In the genomic region with DNA sequence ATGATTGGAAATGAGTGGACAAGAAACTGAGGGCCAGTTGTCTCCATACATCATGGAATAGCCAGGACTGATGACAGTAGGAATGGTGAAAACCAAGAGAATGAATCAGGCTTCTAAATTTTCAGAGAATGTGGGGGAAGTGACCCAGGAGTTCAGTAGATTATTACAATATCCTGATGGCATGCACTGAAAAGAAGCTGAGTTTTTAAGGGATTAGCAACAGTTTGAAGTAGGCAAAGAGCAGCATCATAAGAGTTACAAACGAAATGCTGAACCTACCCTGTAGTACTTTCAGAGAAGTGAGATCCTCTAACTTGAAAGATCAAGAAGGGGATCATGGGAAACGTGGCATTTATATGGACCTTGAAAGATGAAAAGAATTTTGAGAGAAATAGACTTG, we compare ENCODE assay signal across 13 cellular contexts. TPM values are rescaled to one million over a fixed set of nuclear protein-coding genes. Genes with fewer than 3 reads are reported as not detected.
DNase-seq lines count a peak whose midpoint lies in the region; ATAC-seq and TF ChIP-seq lines count a peak whose summit lies in the region.
"Had no signal": no experiment of that assay in that cellular context is flagged by ENCODE, and none has a peak within 500 bp of the region (broad histone marks: within the 10 kb centered on the region; RNA-seq: fewer than 3 reads in every experiment).

No MANE protein-coding gene starts in this region.

- H3K4me2 ChIP-seq in fibroblast of lung (ENCODE audit: extremely low read depth, insufficient read depth, low read length) (peak overlapping the region; percentile 49), trophoblast cell (ENCODE audit: low read length) (no peak overlapping the region)

- POLR2A ChIA-PET in Caco-2 (lab: Charles Lee): interaction anchor here (0.8 to 1.0 kb wide), 3 partner anchors 74 to 111 kb away, joined by 3 to 8 read pairs (median 4); no protein-coding TSS in a partner anchor

- H3K27me3 Mint-ChIP-seq in Caco-2 (ENCODE audit: insufficient read depth, unreplicated experiment): no peaks in the 10 kb centered on the region

- no peak overlapping the region for H4K12ac ChIP-seq in trophoblast cell (ENCODE audit: low read depth, low read length)

- no peak overlapping the region for H3K14ac ChIP-seq in trophoblast cell (ENCODE audit: low read length)

- H3K9me3 Mint-ChIP-seq in Caco-2 (ENCODE audit: unreplicated experiment): no peaks in the 10 kb centered on the region
- H3K9me3 Mint-ChIP-seq: activated naive CD4-positive, alpha-beta T cell treated with anti-CD3 and anti-CD28 coated beads for 36 hours had no signal

- H2AK5ac ChIP-seq in trophoblast cell (ENCODE audit: low read length): no peak overlapping the region

- intact Hi-C loops in Caco-2 (cut with micrococcal nuclease; ENCODE audit: unreplicated experiment): loop anchor here (1.0 kb wide), 1 partner anchor 27 kb away; no protein-coding TSS in a partner anchor
- intact Hi-C loops in left colon (cut with DNase I, micrococcal nuclease): loop anchor here in 1 of 2 donors (5.0 kb wide), 1 partner anchor 133 kb away; no protein-coding TSS in a partner anchor

- H2AFZ ChIP-seq in fibroblast of lung (ENCODE audit: low read length): no peak overlapping the region
- no peak overlapping the region for H2AFZ ChIP-seq in trophoblast cell (ENCODE audit: insufficient read depth, low read length, poor library complexity)

- peaks cover 93% of the 10 kb centered on the region for H3K36me3 Mint-ChIP-seq in Caco-2 (ENCODE audit: insufficient read depth, unreplicated experiment)

- H2BK120ac ChIP-seq in trophoblast cell (ENCODE audit: insufficient read depth, low read length, poor library complexity): no peak overlapping the region

- no peak overlapping the region for H3K18ac ChIP-seq in trophoblast cell (ENCODE audit: low read length)

- H3K36me3 ChIP-seq in Caco-2 (ENCODE audit: control insufficient read depth, insufficient read depth, low read length): peaks cover 5% of the 10 kb centered on the region
- no peaks in the 10 kb centered on the region for H3K36me3 ChIP-seq in fibroblast of lung (ENCODE audit: control insufficient read depth, insufficient read depth, low read length)
- peaks cover 0 to 7% of the 10 kb centered on the region in 2 experiments for H3K36me3 ChIP-seq in trophoblast cell (ENCODE audit: control insufficient read depth in 1 of 2, insufficient read depth in 2 of 2, low read length in 2 of 2)
- H3K36me3 ChIP-seq: lower lobe of right lung, pancreas, transverse colon had no signal

- H3K4me3 ChIP-seq in Caco-2 (ENCODE audit: low read depth, low read length) (no peak overlapping the region), fibroblast of lung (replicated peaks in 1 of 4; ENCODE audit: control extremely low read depth in 1 of 4, insufficient read depth in 1 of 4, low read depth in 3 of 4, low read length in 4 of 4) (no peak overlapping the region), trophoblast cell (ENCODE audit: low read depth, low read length) (no peak overlapping the region)
- H3K4me3 ChIP-seq: lower lobe of right lung, pancreas, transverse colon had no signal

- H4K8ac ChIP-seq in trophoblast cell (ENCODE audit: low read depth, low read length): no peak overlapping the region

- H3K23ac ChIP-seq in trophoblast cell (ENCODE audit: low read length): no peak overlapping the region

- WGBS in trophoblast cell (ENCODE audit: extremely low coverage, insufficient coverage, insufficient read length): no CpG with 5 or more reads among the region's 2 CpGs

- no peak for ATAC-seq in left colon
- no peak for ATAC-seq in HG03025 (IDR thresholded peaks at IDR 0.05; ENCODE audit: low FRiP score, unreplicated experiment)

- H3K4me1 ChIP-seq in Caco-2 (peaks cover 56% of the 10 kb centered on the region), fibroblast of lung (ENCODE audit: control insufficient read depth, extremely low read depth, insufficient read depth, low read length) (peaks cover 5% of the 10 kb centered on the region), trophoblast cell (ENCODE audit: control insufficient read depth in 1 of 2, insufficient read depth in 2 of 2, low read length in 2 of 2) (peaks cover 11 to 12% of the 10 kb centered on the region in 2 experiments)
- H3K4me1 ChIP-seq: lower lobe of right lung, pancreas had no signal

- H3K79me1 ChIP-seq in trophoblast cell (ENCODE audit: low read length): peaks cover 20% of the 10 kb centered on the region

- no peak overlapping the region for H3K9ac ChIP-seq in fibroblast of lung (ENCODE audit: insufficient read depth, low read length)
- no peak overlapping the region for H3K9ac ChIP-seq in trophoblast cell (ENCODE audit: low read length)

- no peaks in the 10 kb centered on the region for H4K20me1 ChIP-seq in fibroblast of lung (ENCODE audit: control insufficient read depth, extremely low read depth, insufficient read depth, low read length)

- H3K27ac ChIP-seq in fibroblast of lung (ENCODE audit: insufficient read depth, low read length): peak overlapping the region; percentile 80
- peak overlapping the region; percentile 92 for H3K27ac ChIP-seq in trophoblast cell (ENCODE audit: low read depth, low read length)
- H3K27ac ChIP-seq: lower lobe of right lung, pancreas had no signal

- H3K4me3 Mint-ChIP-seq in Caco-2 (ENCODE audit: unreplicated experiment): no peak overlapping the region
- H3K4me3 Mint-ChIP-seq: activated naive CD4-positive, alpha-beta T cell treated with anti-CD3 and anti-CD28 coated beads for 36 hours had no signal

- no peak overlapping the region for H2BK12ac ChIP-seq in trophoblast cell (ENCODE audit: low read length)

- no peaks in the 10 kb centered on the region; the same call in 1 of the 2 replicates for H3K9me3 ChIP-seq in Caco-2
- no peaks in the 10 kb centered on the region for H3K9me3 ChIP-seq in fibroblast of lung (ENCODE audit: control insufficient read depth, insufficient read depth, low read depth, low read length)
- H3K9me3 ChIP-seq in trophoblast cell (ENCODE audit: insufficient read depth, low read depth, low read length): no peaks in the 10 kb centered on the region
- H3K9me3 ChIP-seq: lower lobe of right lung, pancreas, transverse colon had no signal

- H3K27me3 ChIP-seq in Caco-2 (replicated peaks; ENCODE audit: control insufficient read depth, insufficient read depth, low read length) (no peaks in the 10 kb centered on the region), fibroblast of lung (ENCODE audit: control insufficient read depth, insufficient read depth, low read length) (no peaks in the 10 kb centered on the region), trophoblast cell (ENCODE audit: insufficient read depth, low read length) (no peaks in the 10 kb centered on the region)
- H3K27me3 ChIP-seq: pancreas, transverse colon had no signal

- H3K4ac ChIP-seq in trophoblast cell (ENCODE audit: low read depth, low read length): no peak overlapping the region

- DNase-seq in Caco-2 (peak in 1 of 2 experiments; percentile 7), M059J (ENCODE audit: low read depth) (peak; percentile 30), fibroblast of lung (ENCODE audit: low read depth in 2 of 2) (peak in 1 of 2 donors; percentile 91), trophoblast cell (peak in 1 of 2 donors; percentile 53), left colon (no peak), NCI-H524 (lab: John Stamatoyannopoulos, UW) (no peak), erythroblast (lab: John Stamatoyannopoulos, UW) (no peak)

- H4K91ac ChIP-seq in trophoblast cell (ENCODE audit: low read depth, low read length): no peak overlapping the region

- TF ChIP-seq POLR2A in erythroblast (IDR thresholded peaks at IDR 0.05; ENCODE audit: low read length): no peak

- no TSS peak for BruUV-seq in Caco-2 (replicated peaks; lab: Mats Ljungman, UMichigan)

- no peak overlapping the region for H2BK5ac ChIP-seq in trophoblast cell (ENCODE audit: low read depth, low read length, poor library complexity)

- peak overlapping the region; percentile 92 for H3K27ac Mint-ChIP-seq in Caco-2 (ENCODE audit: unreplicated experiment)
- H3K27ac Mint-ChIP-seq: activated naive CD4-positive, alpha-beta T cell treated with anti-CD3 and anti-CD28 coated beads for 36 hours had no signal

- peaks cover 52% of the 10 kb centered on the region for H3K4me1 Mint-ChIP-seq in Caco-2 (ENCODE audit: low read depth, unreplicated experiment)

- TF ChIP-seq CTCF in Caco-2 (IDR thresholded peaks at IDR 0.05; ENCODE audit: insufficient read depth in 1 of 2, low read depth in 1 of 2, low read length in 1 of 2, severe bottlenecking in 1 of 2, unreplicated experiment in 1 of 2): no peak
- TF ChIP-seq CTCF in fibroblast of lung (conservative IDR thresholded peaks at IDR 0.05 in 1 of 2, IDR thresholded peaks at IDR 0.05 in 1 of 2; ENCODE audit: low read depth in 1 of 2, low read length in 2 of 2): no peak

- H3K79me2 ChIP-seq in fibroblast of lung (ENCODE audit: control insufficient read depth, insufficient read depth, low read length) (no peaks in the 10 kb centered on the region), trophoblast cell (ENCODE audit: control insufficient read depth, insufficient read depth, low read length, poor library complexity) (no peaks in the 10 kb centered on the region)

- CTCF ChIA-PET in Caco-2 (lab: Charles Lee): interaction anchor here (0.6 to 3.3 kb wide), 13 partner anchors 17 to 219 kb away, joined by 3 to 26 read pairs (median 5); partner anchors contain the start of gene SLC2A3

RNA-seq across cellular contexts. Expression of gene SLC2A14, which starts 13.2 kb away (rescaled TPM):
- 129 and 141 TPM in 2 replicates for total RNA-seq in Caco-2 (2022)
- not detected in 2 replicates for total RNA-seq in M059J (2014; rRNA removed; shearing (Covaris generic))
- total RNA-seq in fibroblast of lung: under 0.01 and 0.17 TPM in 2 replicates
- 0.07 TPM in 2 replicates for polyA plus RNA-seq in fibroblast of lung
- polyA plus RNA-seq in fibroblast of lung (2012): 0.05 and 0.09 TPM in 2 replicates
- polyA minus RNA-seq in fibroblast of lung (ENCODE audit: low replicate concordance): not detected in 2 replicates
- 17.6 TPM in 2 replicates for polyA plus RNA-seq in trophoblast cell (2013)
- total RNA-seq in left colon: under 1 TPM; 0.36 to 0.37 TPM
- total RNA-seq: lower lobe of right lung, SK-MEL-5 had no signal

Comparison
In these comparisons a context has a peak if more than half of its experiments do, and no peak if none do; other contexts are left out.
1. RNA of gene SLC2A14, which starts 13.2 kb away (total RNA-seq): 129 to 141 TPM in Caco-2; 0.36 to 0.37 TPM in left colon, under 0.01 to 0.17 TPM in fibroblast of lung and not detected in M059J; every median in the first group is over 10 times any median in the second.